ENCODE assay signal across 28 cellular contexts in the genomic region with DNA sequence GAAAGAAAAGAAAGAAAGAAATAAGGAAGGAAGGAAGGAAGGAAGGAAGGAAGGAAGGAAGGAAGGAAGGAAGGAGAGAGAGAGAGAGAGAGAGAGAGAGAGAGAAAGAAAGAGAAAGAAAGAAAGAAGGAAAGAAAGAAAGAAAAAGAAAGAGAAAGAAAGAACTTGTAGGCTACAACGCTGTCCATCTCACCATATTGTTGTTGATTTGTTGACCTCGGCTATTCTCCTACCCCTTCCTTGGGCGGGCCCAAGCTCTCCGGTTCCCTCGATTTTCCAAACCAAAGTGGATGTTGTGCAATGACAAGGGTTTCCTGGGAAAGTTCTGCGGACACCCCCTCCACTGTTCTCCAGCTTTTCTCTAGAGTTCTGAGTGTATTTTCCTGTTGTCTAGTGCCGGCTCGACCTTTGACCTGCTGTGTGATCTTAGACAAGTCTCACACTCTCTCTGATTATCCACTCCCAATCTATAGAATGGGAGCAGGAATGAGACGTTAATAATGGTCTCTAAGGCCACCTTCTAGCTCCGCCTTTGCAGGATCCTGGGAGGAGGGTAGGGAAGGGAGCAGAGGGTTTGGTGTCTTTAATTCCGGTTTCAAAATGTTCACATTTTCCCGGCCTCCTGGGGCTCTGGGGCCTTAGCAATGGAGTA. TPM values are rescaled to one million over a fixed set of nuclear protein-coding genes. Genes with fewer than 3 reads are reported as not detected.
DNase-seq lines count a peak whose midpoint lies in the region; ATAC-seq, FAIRE-seq and TF ChIP-seq lines count a peak whose summit lies in the region.
"Had no signal": no experiment of that assay in that cellular context is flagged by ENCODE, and none has a peak within 500 bp of the region (broad histone marks: within the 10 kb centered on the region; RNA-seq: fewer than 3 reads in every experiment).

No MANE protein-coding gene starts in this region.

- intact Hi-C loops in left ventricle myocardium inferior (cut with micrococcal nuclease): no loop called here
- intact Hi-C loops in naive thymus-derived CD4-positive, alpha-beta T cell (cut with micrococcal nuclease): loop anchor here in 1 of 2 donors (5.0 kb wide), 1 partner anchor 393 kb away; a partner anchor contains a TSS

- H3K56ac ChIP-seq in H1 (replicated peaks; ENCODE audit: insufficient read length, low read depth, low read length): no peak overlapping the region

- no peak overlapping the region for H2AFZ ChIP-seq in H1 (ENCODE audit: low read length)

- no peaks in the 10 kb centered on the region for H3K79me2 ChIP-seq in H1 (ENCODE audit: control insufficient read depth in 1 of 2, insufficient read depth in 2 of 2, low read length in 2 of 2)

- no peak overlapping the region for H2BK5ac ChIP-seq in H1 (ENCODE audit: low read depth, low read length)

- no peaks in the 10 kb centered on the region for H3K36me3 ChIP-seq in left ventricle myocardium inferior
- no peaks in the 10 kb centered on the region for H3K36me3 ChIP-seq in right atrium auricular region
- H3K36me3 ChIP-seq in H1 (ENCODE audit: control insufficient read depth in 2 of 4, insufficient read depth in 4 of 4, low read length in 3 of 4): no peaks in the 10 kb centered on the region
- no peaks in the 10 kb centered on the region for H3K36me3 ChIP-seq in naive thymus-derived CD4-positive, alpha-beta T cell (ENCODE audit: control insufficient read depth in 2 of 3, insufficient read depth in 3 of 3, low read length in 3 of 3)
- H3K36me3 ChIP-seq: cardiac muscle cell, stomach, tibial nerve had no signal

- H3K4ac ChIP-seq in H1 (replicated peaks; ENCODE audit: insufficient read length, low read depth, low read length): no peak overlapping the region

- H3K4me3 ChIP-seq in left ventricle myocardium inferior (peak overlapping the region; percentile 60), right atrium auricular region (no peak overlapping the region), H1 (ENCODE audit: extremely low read depth in 1 of 4, insufficient read depth in 2 of 4, low read depth in 3 of 4, low read length in 4 of 4) (peak overlapping the region in 2 of 4 experiments; percentile 32 to 81; a peak in 3 of 8 replicates)
- no peak overlapping the region for H3K4me3 ChIP-seq in naive thymus-derived CD4-positive, alpha-beta T cell (ENCODE audit: low read length)
- H3K4me3 ChIP-seq: GM12878, tibial nerve had no signal

- H3K79me1 ChIP-seq in H1 (ENCODE audit: low read depth, low read length): no peaks in the 10 kb centered on the region

- H4K8ac ChIP-seq in H1 (ENCODE audit: extremely low read depth, insufficient read depth, low read length): no peak overlapping the region

- H3K9me3 Mint-ChIP-seq in mesothelial cell of epicardium (no peaks in the 10 kb centered on the region), type B pancreatic cell (no peaks in the 10 kb centered on the region)
- peaks cover 0 to 7% (median 0%) of the 10 kb centered on the region in 11 donors for H3K9me3 Mint-ChIP-seq in naive thymus-derived CD4-positive, alpha-beta T cell
- H3K9me3 Mint-ChIP-seq: activated naive CD4-positive, alpha-beta T cell treated with anti-CD3 and anti-CD28 coated beads, Interleukin-2, amount 50 U/mL, for 72 hours; activated T-helper 2 cell treated with anti-CD3 and anti-CD28 coated beads, Interferon-gamma antibody, Interleukin-2, Interleukin-4, amounts not matched to agents 10 μg/mL and 5 μg/mL and 100 μg/mL, durations not matched to agents 14 hours and 24 hours and 36 hours had no signal

- no peak overlapping the region for H4K91ac ChIP-seq in H1 (replicated peaks; ENCODE audit: insufficient read length, low read length)

- H3K4me3 Mint-ChIP-seq in mesothelial cell of epicardium (peak overlapping the region; percentile 44), type B pancreatic cell (peak overlapping the region; percentile 85)
- H3K4me3 Mint-ChIP-seq in naive thymus-derived CD4-positive, alpha-beta T cell: no peak overlapping the region
- H3K4me3 Mint-ChIP-seq: activated CD8-positive, alpha-beta T cell treated with anti-CD3 and anti-CD28 coated beads, Interleukin-2, amount 10 ng/mL, durations not matched to agents 7 days and 5 days had no signal

- H3K18ac ChIP-seq in H1 (ENCODE audit: extremely low read depth, low read length): no peak overlapping the region

- POLR2A ChIA-PET in H1 (lab: Charles Lee; ENCODE audit: partially characterized antibody): no interaction called here
- POLR2A ChIA-PET in naive thymus-derived CD4-positive, alpha-beta T cell (lab: Charles Lee): no interaction called here

- H4K20me1 ChIP-seq in H1 (replicated peaks in 1 of 2; ENCODE audit: control insufficient read depth in 1 of 2, insufficient read depth in 2 of 2, low read length in 2 of 2): peaks cover 10 to 12% of the 10 kb centered on the region in 2 experiments

- H2BK12ac ChIP-seq in H1 (ENCODE audit: low read depth, low read length): no peak overlapping the region

- no peak overlapping the region for H3K14ac ChIP-seq in H1 (ENCODE audit: insufficient read length)

- H3K27ac Mint-ChIP-seq in mesothelial cell of epicardium (no peak overlapping the region), type B pancreatic cell (no peak overlapping the region)
- no peak overlapping the region for H3K27ac Mint-ChIP-seq in naive thymus-derived CD4-positive, alpha-beta T cell
- H3K27ac Mint-ChIP-seq: activated CD8-positive, alpha-beta T cell treated with anti-CD3 and anti-CD28 coated beads, Interleukin-2, amount 10 ng/mL, durations not matched to agents 7 days and 5 days; activated naive CD4-positive, alpha-beta T cell treated with anti-CD3 and anti-CD28 coated beads, Interleukin-2, amount 50 U/mL, for 72 hours; activated T-helper 2 cell treated with anti-CD3 and anti-CD28 coated beads, Interferon-gamma antibody, Interleukin-2, Interleukin-4, amounts not matched to agents 10 μg/mL and 5 μg/mL and 100 μg/mL, durations not matched to agents 14 hours and 24 hours and 36 hours had no signal

- 23% methylated on average over 12 of the region's 12 CpGs; no CpG with 5 or more reads in 1 of the 2 experiments for whole genome bisulfite sequencing in H1 (ENCODE audit: extremely low coverage in 1 of 2, insufficient coverage in 1 of 2, insufficient read length in 1 of 2, insufficient replicate concordance in 2 of 2, low coverage in 1 of 2, low lambda C conversion rate in 2 of 2, missing lambda C conversion rate in 1 of 2), 2 experiments

- H3K36me3 Mint-ChIP-seq in mesothelial cell of epicardium (no peaks in the 10 kb centered on the region), type B pancreatic cell (peaks cover 2% of the 10 kb centered on the region)
- peaks cover 0 to 3% (median 0%) of the 10 kb centered on the region in 5 donors for H3K36me3 Mint-ChIP-seq in naive thymus-derived CD4-positive, alpha-beta T cell
- H3K36me3 Mint-ChIP-seq: CD4-positive, alpha-beta memory T cell had no signal

- H2BK120ac ChIP-seq in H1 (replicated peaks; ENCODE audit: low read depth, low read length): no peak overlapping the region

- CTCF ChIA-PET in H1 (lab: Charles Lee; ENCODE audit: partially characterized antibody): interaction anchor here (0.8 to 3.1 kb wide), 3 partner anchors 46 to 396 kb away, joined by 3 to 15 read pairs (median 3); no protein-coding TSS in a partner anchor
- CTCF ChIA-PET in naive thymus-derived CD4-positive, alpha-beta T cell (lab: Charles Lee): no interaction called here

- no peak for TF ChIP-seq POLR2A in H1 (IDR thresholded peaks at IDR 0.05; ENCODE audit: control extremely low read depth in 1 of 2, low read depth in 2 of 2, low read length in 2 of 2)

- peaks cover 16% of the 10 kb centered on the region; the same call in 1 of the 2 replicates for H3K23me2 ChIP-seq in H1 (ENCODE audit: low read depth, low read length)

- no peak overlapping the region for H3K9ac ChIP-seq in H1 (replicated peaks in 1 of 4; ENCODE audit: extremely low read depth in 1 of 4, low read depth in 3 of 4, low read length in 3 of 4)

- TF ChIP-seq CTCF in left ventricle myocardium inferior (IDR thresholded peaks at IDR 0.05; ENCODE audit: borderline replicate concordance) (no peak), right atrium auricular region (IDR thresholded peaks at IDR 0.05) (no peak), H1 (IDR thresholded peaks at IDR 0.05; ENCODE audit: control extremely low read depth in 1 of 3, insufficient read depth in 1 of 3, low read depth in 1 of 3, low read length in 3 of 3) (no peak), mesothelial cell of epicardium (IDR thresholded peaks at IDR 0.05; ENCODE audit: unreplicated experiment) (no peak), type B pancreatic cell (conservative IDR thresholded peaks at IDR 0.05) (no peak), D721Med (IDR thresholded peaks at IDR 0.05; ENCODE audit: insufficient read depth, missing control alignments) (no peak)

- H2BK20ac ChIP-seq in H1 (ENCODE audit: low read length): no peak overlapping the region

- H4K5ac ChIP-seq in H1 (ENCODE audit: insufficient read length, low read depth, low read length): no peak overlapping the region

- H3K4me2 ChIP-seq in H1 (ENCODE audit: insufficient read depth in 1 of 2, low read depth in 2 of 2, low read length in 2 of 2): peak overlapping the region; percentile 80 to 92

- no peak overlapping the region for H3K27ac ChIP-seq in left ventricle myocardium inferior (replicated peaks)
- H3K27ac ChIP-seq in right atrium auricular region: no peak overlapping the region
- no peak overlapping the region for H3K27ac ChIP-seq in H1 (ENCODE audit: low read depth, low read length)
- no peak overlapping the region for H3K27ac ChIP-seq in naive thymus-derived CD4-positive, alpha-beta T cell (ENCODE audit: low read depth, low read length)
- H3K27ac ChIP-seq: cardiac muscle cell, coronary artery, stomach, tibial nerve had no signal

- H2BK15ac ChIP-seq in H1 (ENCODE audit: low read length): no peak overlapping the region

- H3K4me1 ChIP-seq in left ventricle myocardium inferior: peaks cover 30% of the 10 kb centered on the region
- H3K4me1 ChIP-seq in right atrium auricular region: peaks cover 0 to 26% of the 10 kb centered on the region in 2 donors
- H3K4me1 ChIP-seq in H1 (replicated peaks in 1 of 4; ENCODE audit: control insufficient read depth in 3 of 4, insufficient read depth in 4 of 4, low read length in 3 of 4): peaks cover 0 to 18% (median 5%) of the 10 kb centered on the region in 4 experiments; a peak in 5 of 7 replicates
- H3K4me1 ChIP-seq in naive thymus-derived CD4-positive, alpha-beta T cell (ENCODE audit: control insufficient read depth in 2 of 2, insufficient read depth in 2 of 2, low read length in 2 of 2): no peaks in the 10 kb centered on the region

- no peak for FAIRE-seq in H1 (lab: Jason Lieb, UNC)
- FAIRE-seq in D721Med (lab: Jason Lieb, UNC): no peak
- FAIRE-seq: A204.1, GM12878 had no signal

- H3K9me3 ChIP-seq in left ventricle myocardium inferior (replicated peaks) (no peaks in the 10 kb centered on the region), right atrium auricular region (no peaks in the 10 kb centered on the region), H1 (ENCODE audit: insufficient read depth in 2 of 2, low read depth in 1 of 2, low read length in 1 of 2) (no peaks in the 10 kb centered on the region)
- H3K9me3 ChIP-seq in naive thymus-derived CD4-positive, alpha-beta T cell (ENCODE audit: control insufficient read depth in 2 of 3, low read length in 3 of 3): no peaks in the 10 kb centered on the region
- H3K9me3 ChIP-seq: stomach, tibial nerve had no signal

- no peak for ATAC-seq in naive thymus-derived CD4-positive, alpha-beta T cell
- ATAC-seq: activated CD8-positive, alpha-beta T cell treated with anti-CD3 and anti-CD28 coated beads, Interleukin-2, amount 10 ng/mL, durations not matched to agents 7 days and 5 days; activated naive CD4-positive, alpha-beta T cell treated with anti-CD3 and anti-CD28 coated beads, Interleukin-2, amount 50 U/mL, for 72 hours; GM12878 had no signal

- TF ChIP-seq RAD21 in H1 (IDR thresholded peaks at IDR 0.05 in 1 of 2, conservative IDR thresholded peaks at IDR 0.05 in 1 of 2; ENCODE audit: low read depth in 2 of 2, low read length in 2 of 2): no peak

- H2AK5ac ChIP-seq in H1 (ENCODE audit: low read depth, low read length): no peak overlapping the region

- H3K4me1 Mint-ChIP-seq in mesothelial cell of epicardium: peaks cover 21% of the 10 kb centered on the region
- H3K4me1 Mint-ChIP-seq in type B pancreatic cell (ENCODE audit: unreplicated experiment): peaks cover 18% of the 10 kb centered on the region
- peaks cover 0 to 5% (median 2%) of the 10 kb centered on the region in 7 donors for H3K4me1 Mint-ChIP-seq in naive thymus-derived CD4-positive, alpha-beta T cell

- TF ChIP-seq EP300 in H1 (IDR thresholded peaks at IDR 0.05; ENCODE audit: borderline replicate concordance in 1 of 2, low read depth in 2 of 2, low read length in 2 of 2): no peak

- H3K23ac ChIP-seq in H1 (ENCODE audit: insufficient read length): no peak overlapping the region

- peaks cover 97% of the 10 kb centered on the region for H3K27me3 Mint-ChIP-seq in mesothelial cell of epicardium (ENCODE audit: low read depth)
- H3K27me3 Mint-ChIP-seq in type B pancreatic cell: peaks cover 88% of the 10 kb centered on the region
- H3K27me3 Mint-ChIP-seq in naive thymus-derived CD4-positive, alpha-beta T cell: peaks cover 49 to 70% (median 65%) of the 10 kb centered on the region in 5 donors

- peaks cover 99% of the 10 kb centered on the region for H3K27me3 ChIP-seq in left ventricle myocardium inferior (ENCODE audit: low read depth)
- H3K27me3 ChIP-seq in right atrium auricular region: peaks cover 0 to 3% of the 10 kb centered on the region in 2 donors
- peaks cover 66 to 78% (median 76%) of the 10 kb centered on the region in 4 experiments for H3K27me3 ChIP-seq in H1 (replicated peaks in 1 of 4; ENCODE audit: control insufficient read depth in 3 of 4, extremely low read depth in 1 of 4, insufficient read depth in 3 of 4, low read length in 3 of 4)
- H3K27me3 ChIP-seq in naive thymus-derived CD4-positive, alpha-beta T cell (ENCODE audit: control insufficient read depth in 2 of 2, insufficient read depth in 2 of 2, low read length in 2 of 2): no peaks in the 10 kb centered on the region

- DNase-seq in left ventricle myocardium inferior (no peak), right atrium auricular region (ENCODE audit: low spot score) (no peak), H1 (ENCODE audit: low read depth in 1 of 2, low spot score in 2 of 2) (no peak), mesothelial cell of epicardium (ENCODE audit: low spot score in 2 of 2, unreplicated experiment in 2 of 2) (no peak), type B pancreatic cell (ENCODE audit: extremely low spot score, unreplicated experiment) (no peak), D721Med (ENCODE audit: insufficient read length, low spot score) (no peak), globus pallidus (ENCODE audit: low spot score) (no peak)
- no peak for DNase-seq in naive thymus-derived CD4-positive, alpha-beta T cell
- DNase-seq: activated CD8-positive, alpha-beta T cell treated with anti-CD3 and anti-CD28 coated beads, Interleukin-2, amount 10 ng/mL, durations not matched to agents 7 days and 5 days; CD4-positive, alpha-beta memory T cell; KBM-7; MM.1S; NCI-H1417 treated with DMSO at 0.1 percent for 48 hours; NCI-H2107; NCI-H748 treated with DMSO at 0.1 percent for 48 hours; occipital lobe; stomach had no signal

RNA-seq across cellular contexts. Expression of a gene that starts 1.6 kb away (rescaled TPM):
- total RNA-seq in left ventricle myocardium inferior (13.0 TPM), right atrium auricular region (under 1 TPM in 1 of 2 donors, not detected in 1; 0.35 TPM), mesothelial cell of epicardium (0.34 to 0.44 TPM (median 0.38 TPM) in 3 replicates), type B pancreatic cell (ENCODE audit: low replicate concordance) (0.71 and 1.5 TPM in 2 replicates)
- 0.55 and 0.61 TPM in 2 replicates for total RNA-seq in H1 (2021; fragmentation: NEBNext Ultra II Directional; extraction: Animal tissue kit (Norgen Biotek cat#: 25700))
- not detected in 2 replicates for polyA plus RNA-seq in H1 (2011; rRNA removed)
- 0.03 TPM for polyA plus RNA-seq in H1 (2011; cell fraction: cytosol; rRNA removed)
- not detected for polyA plus RNA-seq in H1 (2011; cell fraction: nucleus; rRNA removed)
- not detected in 4 replicates for polyA plus RNA-seq in H1 (2012, experiment 1 of 2)
- polyA plus RNA-seq in H1 (2012, experiment 2 of 2): not detected
- polyA plus RNA-seq in H1 (2013, experiment 1 of 2): 0.08 TPM
- polyA plus RNA-seq in H1 (2013, experiment 2 of 2): 0.09 TPM
- not detected in 2 replicates for polyA minus RNA-seq in H1 (2011; rRNA and poly(A)+ RNA removed)
- not detected for polyA minus RNA-seq in H1 (2011; cell fraction: cytosol; rRNA and poly(A)+ RNA removed)
- not detected for polyA minus RNA-seq in H1 (2011; cell fraction: nucleus; rRNA and poly(A)+ RNA removed)
- not detected for total RNA-seq in naive thymus-derived CD4-positive, alpha-beta T cell
- not detected for polyA plus RNA-seq in naive thymus-derived CD4-positive, alpha-beta T cell
- total RNA-seq: activated CD8-positive, alpha-beta T cell treated with anti-CD3 and anti-CD28 coated beads, Interleukin-2, amount 10 ng/mL, durations not matched to agents 7 days and 5 days; activated naive CD4-positive, alpha-beta T cell treated with anti-CD3 and anti-CD28 coated beads, Interleukin-2, amount 50 U/mL, for 72 hours; activated T-helper 2 cell treated with anti-CD3 and anti-CD28 coated beads, Interferon-gamma antibody, Interleukin-2, Interleukin-4, amounts not matched to agents 10 μg/mL and 5 μg/mL and 100 μg/mL, durations not matched to agents 14 hours and 24 hours and 36 hours; CD4-positive, alpha-beta memory T cell; GM12878; HT-29; occipital lobe; OCI-LY7; pulmonary artery endothelial cell; stomach; T-helper 2 cell treated with Interferon-gamma antibody and Interleukin-4, amounts not matched to agents 100 ng/mL and 5 ng/mL, for 36 hours had no signal
- polyA plus RNA-seq: CD4-positive, alpha-beta memory T cell; GM12878 had no signal

Comparison
In these comparisons a context has a peak if more than half of its experiments do, and no peak if none do; other contexts are left out.
1. H3K4me3 Mint-ChIP-seq: peak in mesothelial cell of epicardium (single experiment) and type B pancreatic cell (single experiment); none in naive thymus-derived CD4-positive, alpha-beta T cell (0 of 10).